ENCODE assay signal across 8 cellular contexts in the genomic region with DNA sequence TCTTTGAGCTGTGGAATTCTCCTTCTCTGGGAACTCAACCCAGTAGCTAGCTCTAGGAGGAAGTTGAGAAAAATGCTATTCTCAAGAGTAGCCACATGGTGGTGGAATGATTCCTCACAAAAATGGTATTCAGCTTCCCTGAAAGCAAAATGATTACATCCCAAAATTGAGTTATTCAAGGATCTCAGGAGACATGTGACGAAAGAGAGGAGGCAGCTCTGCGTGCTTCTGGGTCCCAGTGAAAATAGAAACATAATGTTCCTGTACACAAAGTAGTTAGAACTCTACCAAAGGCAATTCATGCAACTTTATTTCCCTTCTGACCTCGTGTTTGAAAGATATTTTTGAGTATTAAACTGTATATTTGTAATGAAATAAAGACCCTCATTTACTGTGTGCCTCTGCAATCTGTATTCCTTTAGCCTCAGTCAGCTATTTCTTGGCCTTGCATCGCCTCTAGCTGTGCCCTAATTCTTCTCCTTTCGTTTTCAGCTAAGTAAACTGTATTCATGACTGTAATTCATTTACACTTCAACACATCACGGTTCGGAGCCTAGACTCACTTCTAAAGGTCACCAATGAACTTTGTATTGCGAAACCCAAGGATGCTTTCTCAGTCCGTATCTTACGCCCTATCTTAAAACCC.
DNase-seq lines count a peak whose midpoint lies in the region; ATAC-seq and TF ChIP-seq lines count a peak whose summit lies in the region.

No MANE protein-coding gene starts in this region.

- DNase-seq in NCI-H510A treated with DMSO at 0.1 percent for 48 hours (lab: John Stamatoyannopoulos, UW) (peak; percentile 15), NCI-H510A (lab: John Stamatoyannopoulos, UW) (no peak), HT1080 (ENCODE audit: low read depth) (peak; percentile 70), T-helper 17 cell (no peak), fibroblast of the conjunctiva (ENCODE audit: low read depth) (peak; percentile 87), omental fat pad (ENCODE audit: low spot score) (no peak)
- no peak for DNase-seq in effector memory CD4-positive, alpha-beta T cell

- H3K27ac Mint-ChIP-seq in T-helper 17 cell, result no peak overlapping the region

- no peaks in the 10 kb centered on the region for H3K27me3 Mint-ChIP-seq in T-helper 17 cell

- peaks cover 4% of the 10 kb centered on the region for H3K4me1 Mint-ChIP-seq in T-helper 17 cell

- H3K36me3 ChIP-seq in effector memory CD4-positive, alpha-beta T cell (ENCODE audit: control insufficient read depth, insufficient read depth, low read length), result no peaks in the 10 kb centered on the region

- no peaks in the 10 kb centered on the region for H3K36me3 Mint-ChIP-seq in T-helper 17 cell (ENCODE audit: low read depth)

- peak; percentile 50 for ATAC-seq in T-helper 17 cell
- ATAC-seq in omental fat pad (ENCODE audit: low FRiP score), result peak; percentile 94
- ATAC-seq in GM18502 (IDR thresholded peaks at IDR 0.05; ENCODE audit: poor library complexity, unreplicated experiment), result no peak

- H3K9me3 ChIP-seq in T-helper 17 cell (ENCODE audit: control insufficient read depth, low read length, poor library complexity, severe bottlenecking), result no peaks in the 10 kb centered on the region
- no peaks in the 10 kb centered on the region for H3K9me3 ChIP-seq in effector memory CD4-positive, alpha-beta T cell (ENCODE audit: control insufficient read depth, low read length)

- no peaks in the 10 kb centered on the region for H3K27me3 ChIP-seq in effector memory CD4-positive, alpha-beta T cell (replicated peaks; ENCODE audit: control insufficient read depth, insufficient read depth, low read length, poor library complexity, severe bottlenecking)

- no peak for TF ChIP-seq CTCF in omental fat pad (IDR thresholded peaks at IDR 0.05)

- peaks cover 6% of the 10 kb centered on the region for H3K4me1 ChIP-seq in effector memory CD4-positive, alpha-beta T cell (ENCODE audit: control insufficient read depth, insufficient read depth, low read length, poor library complexity, severe bottlenecking)

- no peak overlapping the region for H3K4me3 ChIP-seq in effector memory CD4-positive, alpha-beta T cell (ENCODE audit: insufficient read depth, low read depth, low read length, poor library complexity, severe bottlenecking)

- no peak overlapping the region for H3K27ac ChIP-seq in effector memory CD4-positive, alpha-beta T cell (ENCODE audit: insufficient read depth, low read length, poor library complexity, severe bottlenecking)

- H3K4me3 Mint-ChIP-seq in T-helper 17 cell, result no peak overlapping the region

Comparison
In these comparisons a context has a peak if more than half of its experiments do, and no peak if none do; other contexts are left out.
1. DNase-seq: peak in NCI-H510A treated with DMSO at 0.1 percent for 48 hours (single experiment), HT1080 (single experiment) and fibroblast of the conjunctiva (single experiment); none in NCI-H510A (single experiment), T-helper 17 cell (0 of 3), omental fat pad (single experiment) and effector memory CD4-positive, alpha-beta T cell (0 of 3).